Comparison of ENCODE assay signal across 2 cellular contexts in the genomic region with DNA sequence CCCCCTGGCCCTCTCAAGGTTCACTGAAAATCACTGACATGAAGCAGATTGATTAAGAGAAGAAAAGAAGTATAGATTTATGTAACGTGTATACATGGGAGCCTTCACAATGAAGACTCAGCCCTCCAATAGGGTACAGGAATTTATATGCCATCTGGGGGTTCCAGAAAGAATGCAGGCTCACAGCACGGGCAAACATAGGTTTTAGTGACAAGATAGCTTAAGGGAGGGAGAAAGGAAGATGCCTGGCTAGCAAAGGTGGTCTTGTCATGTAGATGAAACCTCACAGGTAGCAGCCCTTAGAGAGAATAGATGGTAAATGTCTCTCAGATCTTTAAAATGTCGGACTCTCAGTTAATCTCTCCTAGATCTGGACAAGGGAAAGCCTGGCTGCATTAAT.
TF ChIP-seq lines count a peak whose summit lies in the region.

No MANE protein-coding gene starts in this region.

TF ChIP-seq in H1, 55 proteins besides CTCF, POLR2A, EP300 and RAD21:
- TF ChIP-seq CTBP2 (IDR thresholded peaks at IDR 0.05; ENCODE audit: borderline replicate concordance, insufficient read depth, insufficient read length, low read length) (no peak), SIRT6 (IDR thresholded peaks at IDR 0.05; ENCODE audit: low read length) (no peak), TAF7 (optimal IDR thresholded peaks at IDR 0.05; ENCODE audit: borderline replicate concordance, low read depth, low read length) (no peak), SIX5 (IDR thresholded peaks at IDR 0.05; ENCODE audit: low read depth, low read length) (no peak), TEAD4 (IDR thresholded peaks at IDR 0.05; ENCODE audit: low read depth, low read length) (peak; percentile 53; the same call in 1 of the 2 replicates), SIN3A (conservative IDR thresholded peaks at IDR 0.05 in 1 of 2, IDR thresholded peaks at IDR 0.05 in 1 of 2; ENCODE audit: low read depth in 1 of 2, low read length in 2 of 2) (no peak), SRF (IDR thresholded peaks at IDR 0.05; ENCODE audit: low read depth, low read length) (no peak), FOSL1 (IDR thresholded peaks at IDR 0.05; ENCODE audit: insufficient read depth, low read depth, low read length) (no peak)

TF ChIP-seq in endothelial cell of umbilical vein, 7 proteins besides CTCF, POLR2A, EP300 and RAD21:
- TF ChIP-seq, protein P1, sequence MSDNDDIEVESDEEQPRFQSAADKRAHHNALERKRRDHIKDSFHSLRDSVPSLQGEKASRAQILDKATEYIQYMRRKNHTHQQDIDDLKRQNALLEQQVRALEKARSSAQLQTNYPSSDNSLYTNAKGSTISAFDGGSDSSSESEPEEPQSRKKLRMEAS (IDR thresholded peaks at IDR 0.05; ENCODE audit: insufficient read depth, insufficient read length) = no peak
- TF ChIP-seq POLR2AphosphoS5 (IDR thresholded peaks at IDR 0.05; ENCODE audit: insufficient read depth, low read depth, low read length) = no peak
- TF ChIP-seq EZH2 (IDR thresholded peaks at IDR 0.05; ENCODE audit: borderline replicate concordance, low read depth, low read length, severe bottlenecking) = no peak
- no peak for TF ChIP-seq GATA2 (IDR thresholded peaks at IDR 0.05; ENCODE audit: insufficient read depth, insufficient read length, low read depth, low read length)
- TF ChIP-seq MYC (IDR thresholded peaks at IDR 0.05; ENCODE audit: low read depth, low read length) = no peak
- TF ChIP-seq FOS (IDR thresholded peaks at IDR 0.05; ENCODE audit: borderline replicate concordance, insufficient read depth, low read length) = no peak
- no peak for TF ChIP-seq JUN (IDR thresholded peaks at IDR 0.05; ENCODE audit: borderline replicate concordance, insufficient read depth, insufficient read length, low read depth)
